Comparison of ENCODE assay signal across 1 cellular context in genomic region chr11:33689506-33689905, GRCh38.
TF ChIP-seq lines count a peak whose summit lies in the region.

No MANE protein-coding gene starts in this region.

TF ChIP-seq in IMR-90, 13 proteins besides CTCF, POLR2A, EP300 and RAD21 (continued from another document):
- TF ChIP-seq MXI1 (IDR thresholded peaks at IDR 0.05; ENCODE audit: borderline replicate concordance, low read depth, low read length): no peak
- TF ChIP-seq SMC3 (IDR thresholded peaks at IDR 0.05; ENCODE audit: low read depth, low read length): no peak
- TF ChIP-seq ELK1 (IDR thresholded peaks at IDR 0.05; ENCODE audit: borderline replicate concordance, low read depth, low read length): no peak
- no peak for TF ChIP-seq USF2 (IDR thresholded peaks at IDR 0.05; ENCODE audit: low read depth, low read length)
- TF ChIP-seq MAZ (IDR thresholded peaks at IDR 0.05; ENCODE audit: borderline replicate concordance, low read depth, low read length): no peak
- TF ChIP-seq BHLHE40 (IDR thresholded peaks at IDR 0.05; ENCODE audit: low read depth, low read length): no peak
